Comparison of ENCODE assay signal across 9 cellular contexts in the genomic region with DNA sequence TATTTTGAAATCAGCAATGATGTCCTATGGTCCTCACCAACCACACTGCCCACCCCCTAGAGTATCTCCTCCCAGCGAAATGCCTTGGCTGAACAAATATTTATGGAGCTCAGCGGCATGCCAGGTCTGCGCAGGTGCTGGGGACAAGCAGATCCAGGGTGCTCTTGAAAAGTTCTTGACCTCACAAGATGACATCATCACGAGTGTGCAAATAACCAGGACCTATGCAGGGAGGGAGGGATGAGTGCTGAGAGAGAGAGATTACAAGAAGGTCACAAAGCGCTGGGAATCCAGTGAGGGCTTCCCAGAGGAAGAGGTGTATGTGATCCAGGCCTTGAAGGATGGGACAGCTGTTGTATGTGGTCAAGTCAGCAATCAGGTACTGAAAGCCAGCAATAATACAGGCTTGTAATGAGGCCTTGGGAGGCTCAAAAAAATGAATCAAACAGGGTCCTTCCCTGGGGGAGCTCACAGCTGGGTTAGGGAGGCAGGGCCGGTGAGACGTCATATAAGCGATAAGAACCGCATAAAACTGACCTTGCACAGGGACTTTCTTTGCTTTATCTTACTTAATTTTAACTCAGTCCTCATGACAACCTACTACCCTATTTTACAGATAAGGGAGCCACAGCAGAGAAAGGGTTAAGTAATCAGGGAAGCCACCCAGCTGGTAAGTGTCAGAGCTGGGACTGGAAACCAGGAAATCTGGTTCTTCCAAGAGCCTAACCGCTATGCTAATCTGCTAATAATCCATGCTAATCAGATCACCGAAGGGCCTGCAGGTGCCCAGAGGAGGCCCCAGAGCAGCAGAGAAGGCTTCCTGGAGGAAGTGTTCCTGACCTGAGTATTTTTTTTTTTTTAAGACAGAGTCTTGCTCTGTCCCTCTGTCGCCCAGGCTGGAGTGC. TPM values are rescaled to one million over a fixed set of nuclear protein-coding genes. Genes with fewer than 3 reads are reported as not detected.
A peak's percentile ranks its signal among the peaks of the same experiment; 100 is the strongest.
DNase-seq lines count a peak whose midpoint lies in the region; ATAC-seq and TF ChIP-seq lines count a peak whose summit lies in the region.
"Had no signal": no experiment of that assay in that cellular context is flagged by ENCODE, and none has a peak within 500 bp of the region (broad histone marks: within the 10 kb centered on the region; RNA-seq: fewer than 3 reads in every experiment).

No MANE protein-coding gene starts in this region.

- DNase-seq in activated naive CD8-positive, alpha-beta T cell treated with anti-CD3 and anti-CD28 coated beads, Interleukin-2, amount 50 U/mL, for 24 hours, result no peak
- DNase-seq in SJCRH30 (peak; percentile 73 to 87), iPS DF 6.9 (ENCODE audit: low read depth, low spot score) (peak; percentile 52), transverse colon (no peak), MM.1S (no peak), substantia nigra (lab: John Stamatoyannopoulos, UW) (no peak)
- DNase-seq: NCI-H1930 had no signal

- H3F3A ChIP-seq in MM.1S (ENCODE audit: insufficient read depth, low read length), result no peaks in the 10 kb centered on the region

- TF ChIP-seq CTCF in transverse colon (IDR thresholded peaks at IDR 0.05) (no peak), MM.1S (IDR thresholded peaks at IDR 0.05; ENCODE audit: low read length) (no peak)

- H3K9me2 ChIP-seq in MM.1S (replicated peaks; ENCODE audit: insufficient read depth, low read length), result no peaks in the 10 kb centered on the region

- H3K9ac ChIP-seq in MM.1S (ENCODE audit: low read length), result no peak overlapping the region

- no peak overlapping the region for H3K4me3 ChIP-seq in SJCRH30
- H3K4me3 ChIP-seq in iPS DF 6.9 (ENCODE audit: low read length), result no peak overlapping the region
- no peak overlapping the region for H3K4me3 ChIP-seq in transverse colon
- H3K4me3 ChIP-seq in MM.1S (ENCODE audit: low read length), result no peak overlapping the region

- H3K36me3 Mint-ChIP-seq in activated naive CD8-positive, alpha-beta T cell, result peaks cover 3% of the 10 kb centered on the region
- no peaks in the 10 kb centered on the region for H3K36me3 Mint-ChIP-seq in activated naive CD8-positive, alpha-beta T cell treated with anti-CD3 and anti-CD28 coated beads, Interleukin-2, amount 50 U/mL, for 24 hours (ENCODE audit: low read depth)

- H3K36me3 ChIP-seq in SJCRH30 (peaks cover 15% of the 10 kb centered on the region), iPS DF 6.9 (ENCODE audit: control insufficient read depth, insufficient read depth, low read length) (no peaks in the 10 kb centered on the region), transverse colon (no peaks in the 10 kb centered on the region), MM.1S (replicated peaks; ENCODE audit: insufficient read depth, low read length) (no peaks in the 10 kb centered on the region)

- in situ Hi-C loops in transverse colon (cut with MboI; ENCODE audit: low pct_ligation_motif_present in 1 of 4, low pct_unique_long_range_greater_than_20kb in 1 of 4, low sequenced_read_pairs in 3 of 4), result no loop called here

- H3K4me2 ChIP-seq in MM.1S (ENCODE audit: low read depth, low read length), result no peak overlapping the region

- ATAC-seq in activated naive CD8-positive, alpha-beta T cell treated with anti-CD3 and anti-CD28 coated beads, Interleukin-2, amount 50 U/mL, for 24 hours, result no peak
- ATAC-seq in HG02852 (IDR thresholded peaks at IDR 0.05; ENCODE audit: unreplicated experiment), result no peak

- TF ChIP-seq POLR2A in transverse colon (IDR thresholded peaks at IDR 0.05), result no peak

- peaks cover 95% of the 10 kb centered on the region for H3K4me1 Mint-ChIP-seq in activated naive CD8-positive, alpha-beta T cell (ENCODE audit: low read depth)
- H3K4me1 Mint-ChIP-seq in activated naive CD8-positive, alpha-beta T cell treated with anti-CD3 and anti-CD28 coated beads, Interleukin-2, amount 50 U/mL, for 24 hours, result peaks cover 92% of the 10 kb centered on the region

- peak overlapping the region; percentile 32 for H3K4me3 Mint-ChIP-seq in activated naive CD8-positive, alpha-beta T cell
- no peak overlapping the region for H3K4me3 Mint-ChIP-seq in activated naive CD8-positive, alpha-beta T cell treated with anti-CD3 and anti-CD28 coated beads, Interleukin-2, amount 50 U/mL, for 24 hours

- H3K79me2 ChIP-seq in MM.1S (ENCODE audit: low read length), result no peaks in the 10 kb centered on the region

- intact Hi-C loops in transverse colon (cut with DNase I; ENCODE audit: low total_unique reads), result no loop called here

- H3K9me3 ChIP-seq in SJCRH30 (replicated peaks), result no peaks in the 10 kb centered on the region
- no peaks in the 10 kb centered on the region for H3K9me3 ChIP-seq in iPS DF 6.9 (ENCODE audit: control insufficient read depth, insufficient read depth, low read length)
- no peaks in the 10 kb centered on the region for H3K9me3 ChIP-seq in transverse colon
- H3K9me3 ChIP-seq in MM.1S (replicated peaks; ENCODE audit: insufficient read depth, low read length), result no peaks in the 10 kb centered on the region

- peak overlapping the region; percentile 64 for H3K27ac Mint-ChIP-seq in activated naive CD8-positive, alpha-beta T cell
- H3K27ac Mint-ChIP-seq in activated naive CD8-positive, alpha-beta T cell treated with anti-CD3 and anti-CD28 coated beads, Interleukin-2, amount 50 U/mL, for 24 hours, result no peak overlapping the region

- TF ChIP-seq EP300 in transverse colon (IDR thresholded peaks at IDR 0.05; ENCODE audit: low read depth), result peak; percentile 2

- H3K27ac ChIP-seq in SJCRH30 (peak overlapping the region; percentile 22), iPS DF 6.9 (ENCODE audit: low read length) (no peak overlapping the region), transverse colon (peak overlapping the region; percentile 91 to 97 (median 94)), MM.1S (ENCODE audit: low read length) (no peak overlapping the region), substantia nigra (ENCODE audit: low read depth, low read length, poor library complexity, severe bottlenecking) (no peak overlapping the region)

- no peaks in the 10 kb centered on the region for H4K20me1 ChIP-seq in MM.1S (ENCODE audit: insufficient read depth, low read length)

- H3K27me3 ChIP-seq in SJCRH30 (no peaks in the 10 kb centered on the region), iPS DF 6.9 (ENCODE audit: control insufficient read depth, insufficient read depth, low read length) (no peaks in the 10 kb centered on the region), transverse colon (no peaks in the 10 kb centered on the region), MM.1S (replicated peaks; ENCODE audit: insufficient read depth, low read length) (no peaks in the 10 kb centered on the region)

- peaks cover 97% of the 10 kb centered on the region for H3K4me1 ChIP-seq in SJCRH30
- peaks cover 3% of the 10 kb centered on the region for H3K4me1 ChIP-seq in iPS DF 6.9 (ENCODE audit: control insufficient read depth, insufficient read depth, low read length)
- H3K4me1 ChIP-seq in transverse colon, result peaks cover 89 to 100% (median 99%) of the 10 kb centered on the region in 4 donors
- H3K4me1 ChIP-seq in MM.1S (ENCODE audit: low read length), result no peaks in the 10 kb centered on the region

- H3K27me3 Mint-ChIP-seq in activated naive CD8-positive, alpha-beta T cell, result no peaks in the 10 kb centered on the region
- H3K27me3 Mint-ChIP-seq in activated naive CD8-positive, alpha-beta T cell treated with anti-CD3 and anti-CD28 coated beads, Interleukin-2, amount 50 U/mL, for 24 hours, result no peaks in the 10 kb centered on the region

- no peaks in the 10 kb centered on the region for H3K9me3 Mint-ChIP-seq in activated naive CD8-positive, alpha-beta T cell (ENCODE audit: low read depth)
- no peaks in the 10 kb centered on the region for H3K9me3 Mint-ChIP-seq in activated naive CD8-positive, alpha-beta T cell treated with anti-CD3 and anti-CD28 coated beads, Interleukin-2, amount 50 U/mL, for 24 hours

- no CpG with 5 or more reads among the region's 12 CpGs for WGBS in iPS DF 6.9 (ENCODE audit: insufficient coverage, insufficient read length)
- 10 to 36% methylated on average over 2 to 12 of the region's 12 CpGs for WGBS in transverse colon (ENCODE audit: low coverage in 1 of 2), 2 donors

- H2AFZ ChIP-seq in MM.1S (ENCODE audit: low read length), result no peak overlapping the region

RNA-seq across cellular contexts. Expression of a gene that starts 8.2 kb away (rescaled TPM):
- total RNA-seq in SJCRH30 (2014; rRNA removed; shearing (Covaris generic)), result 112 and 121 TPM in 2 replicates
- 10 to 100 TPM; 55.7 to 88.2 (median 78.0) TPM for total RNA-seq in transverse colon

RNA-seq across cellular contexts. Expression of a gene that starts 56.1 kb away (rescaled TPM):
- total RNA-seq in SJCRH30 (2014; rRNA removed; shearing (Covaris generic)), result 2,831 and 2,945 TPM in 2 replicates
- total RNA-seq in transverse colon, result 1,000 to 10,000 TPM in 1 of 4 donors, 100 to 1,000 TPM in 3; 492 to 1,045 (median 813) TPM

Comparison
In these comparisons a context has a peak if more than half of its experiments do, and no peak if none do; other contexts are left out.
1. DNase-seq: peak in SJCRH30 (2 of 2) and iPS DF 6.9 (single experiment); none in activated naive CD8-positive, alpha-beta T cell treated with anti-CD3 and anti-CD28 coated beads, Interleukin-2, amount 50 U/mL, for 24 hours (single experiment), transverse colon (single experiment), MM.1S (single experiment) and substantia nigra (0 of 49).
2. H3K27ac ChIP-seq: peak in SJCRH30 (single experiment) and transverse colon (4 of 4); none in iPS DF 6.9 (single experiment), MM.1S (single experiment) and substantia nigra (single experiment).